Comparison of ENCODE assay signal across 8 cellular contexts in the genomic region with DNA sequence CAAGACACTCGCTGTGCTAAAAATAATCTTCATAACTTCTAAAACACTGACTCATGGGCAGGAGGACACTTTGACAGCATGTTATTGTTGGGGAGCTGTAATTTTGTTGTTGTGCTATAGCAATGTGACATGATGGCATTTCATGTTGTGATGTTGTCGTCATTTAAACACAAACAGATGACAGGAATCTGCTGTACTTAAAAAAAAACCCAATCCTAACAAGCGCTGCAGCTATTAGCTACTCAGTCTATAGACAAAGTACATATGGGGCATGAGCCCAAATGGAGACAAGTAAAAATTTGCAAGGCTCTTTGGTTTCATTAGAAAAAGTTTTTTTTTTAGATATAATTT. TPM values are rescaled to one million over a fixed set of nuclear protein-coding genes. Genes with fewer than 3 reads are reported as not detected.
DNase-seq lines count a peak whose midpoint lies in the region; ATAC-seq and TF ChIP-seq lines count a peak whose summit lies in the region.

No MANE protein-coding gene starts in this region.

- H3K27me3 ChIP-seq in iPS DF 6.9 (ENCODE audit: control insufficient read depth, insufficient read depth, low read length), result no peaks in the 10 kb centered on the region

- H3K4me3 ChIP-seq in iPS DF 6.9 (ENCODE audit: low read length), result peak overlapping the region; percentile 90; the same call in 1 of the 2 replicates

- no peaks in the 10 kb centered on the region for H3K36me3 Mint-ChIP-seq in activated T-cell treated with anti-CD3 and anti-CD28 coated beads, Interleukin-2, amount 50 U/mL, for 4 hours (ENCODE audit: insufficient read depth)
- peaks cover 7% of the 10 kb centered on the region for H3K36me3 Mint-ChIP-seq in activated CD8-positive, alpha-beta T cell treated with anti-CD3 and anti-CD28 coated beads for 36 hours (ENCODE audit: low read depth)

- DNase-seq in activated T-cell treated with anti-CD3 and anti-CD28 coated beads, Interleukin-2, amount 50 U/mL, for 4 hours, result no peak
- DNase-seq in activated T-cell treated with anti-CD3 and anti-CD28 coated beads for 4 hours (no peak), iPS DF 6.9 (ENCODE audit: low read depth, low spot score) (no peak), superior temporal gyrus (ENCODE audit: extremely low spot score) (peak; percentile 43), NCI-H82 treated with DMSO at 0.1 percent for 48 hours (lab: John Stamatoyannopoulos, UW; ENCODE audit: unreplicated experiment) (no peak)
- DNase-seq in activated CD8-positive, alpha-beta T cell treated with anti-CD3 and anti-CD28 coated beads for 36 hours, result no peak
- DNase-seq in NK-92 treated with Interleukin-12 subunit alpha and Interleukin-12 subunit beta, amount 100 ng/mL, for 24 hours (lab: John Stamatoyannopoulos, UW), result no peak

- no peak overlapping the region for H3K27ac Mint-ChIP-seq in activated CD8-positive, alpha-beta T cell treated with anti-CD3 and anti-CD28 coated beads for 36 hours

- CTCF ChIA-PET in activated CD8-positive, alpha-beta T cell treated with anti-CD3 and anti-CD28 coated beads for 36 hours (lab: Charles Lee), result interaction anchor here (0.9 to 1.0 kb wide), 2 partner anchors 320 to 349 kb away, joined by 3 to 4 read pairs; no protein-coding TSS in a partner anchor

- H3K27ac ChIP-seq in iPS DF 6.9 (ENCODE audit: low read length), result no peak overlapping the region

- no peaks in the 10 kb centered on the region for H3K4me1 ChIP-seq in iPS DF 6.9 (ENCODE audit: control insufficient read depth, insufficient read depth, low read length)

- intact Hi-C loops in activated CD8-positive, alpha-beta T cell treated with anti-CD3 and anti-CD28 coated beads for 36 hours (cut with micrococcal nuclease), result loop anchor here (5.0 to 10.0 kb wide), 2 partner anchors 115 to 348 kb away; partner anchors contain the start of gene ARPP19

- WGBS in iPS DF 6.9 (ENCODE audit: insufficient coverage, insufficient read length), result no CpG with 5 or more reads among the region's 3 CpGs

- H3K9me3 ChIP-seq in iPS DF 6.9 (ENCODE audit: control insufficient read depth, insufficient read depth, low read length), result no peaks in the 10 kb centered on the region

- H3K9me3 Mint-ChIP-seq in activated T-cell treated with anti-CD3 and anti-CD28 coated beads, Interleukin-2, amount 50 U/mL, for 4 hours, result no peaks in the 10 kb centered on the region
- no peaks in the 10 kb centered on the region for H3K9me3 Mint-ChIP-seq in activated CD8-positive, alpha-beta T cell treated with anti-CD3 and anti-CD28 coated beads for 36 hours

- H3K27me3 Mint-ChIP-seq in activated T-cell treated with anti-CD3 and anti-CD28 coated beads, Interleukin-2, amount 50 U/mL, for 4 hours (ENCODE audit: low read depth), result no peaks in the 10 kb centered on the region
- no peaks in the 10 kb centered on the region for H3K27me3 Mint-ChIP-seq in activated CD8-positive, alpha-beta T cell treated with anti-CD3 and anti-CD28 coated beads for 36 hours

- no peak for ATAC-seq in activated T-cell treated with anti-CD3 and anti-CD28 coated beads, Interleukin-2, amount 50 U/mL, for 4 hours
- ATAC-seq in activated CD8-positive, alpha-beta T cell treated with anti-CD3 and anti-CD28 coated beads for 36 hours, result no peak
- no peak for ATAC-seq in HG03039 (IDR thresholded peaks at IDR 0.05; ENCODE audit: unreplicated experiment)

- H3K4me1 Mint-ChIP-seq in activated T-cell treated with anti-CD3 and anti-CD28 coated beads, Interleukin-2, amount 50 U/mL, for 4 hours (ENCODE audit: low read depth), result peaks cover 50% of the 10 kb centered on the region
- peaks cover 38% of the 10 kb centered on the region for H3K4me1 Mint-ChIP-seq in activated CD8-positive, alpha-beta T cell treated with anti-CD3 and anti-CD28 coated beads for 36 hours (ENCODE audit: low read depth)

- peak overlapping the region; percentile 76 for H3K4me3 Mint-ChIP-seq in activated T-cell treated with anti-CD3 and anti-CD28 coated beads, Interleukin-2, amount 50 U/mL, for 4 hours
- peak overlapping the region; percentile 99 for H3K4me3 Mint-ChIP-seq in activated CD8-positive, alpha-beta T cell treated with anti-CD3 and anti-CD28 coated beads for 36 hours

- no peak for TF ChIP-seq CTCF in activated CD8-positive, alpha-beta T cell treated with anti-CD3 and anti-CD28 coated beads for 36 hours (IDR thresholded peaks at IDR 0.05)

- H3K36me3 ChIP-seq in iPS DF 6.9 (ENCODE audit: control insufficient read depth, insufficient read depth, low read length), result no peaks in the 10 kb centered on the region

- POLR2A ChIA-PET in activated CD8-positive, alpha-beta T cell treated with anti-CD3 and anti-CD28 coated beads for 36 hours (lab: Charles Lee), result interaction anchor here (0.7 kb wide), 2 partner anchors 16 to 48 kb away, joined by 3 to 4 read pairs; no protein-coding TSS in a partner anchor

RNA-seq across cellular contexts. Expression of gene ATOSA, which starts 0.8 kb away (rescaled TPM):
- 10 to 100 TPM in 1 of 3 donors, 1 to 10 TPM in 2; 6.8 to 12.2 (median 8.1) TPM for total RNA-seq in activated T-cell treated with anti-CD3 and anti-CD28 coated beads, Interleukin-2, amount 50 U/mL, for 4 hours
- 10 to 100 TPM; 13.1 TPM for total RNA-seq in activated CD8-positive, alpha-beta T cell treated with anti-CD3 and anti-CD28 coated beads for 36 hours
